In genomic region chr12:113206802-113207201, GRCh38 we compare ENCODE assay signal across 1 cellular context.
TF ChIP-seq lines count a peak whose summit lies in the region.

No MANE protein-coding gene starts in this region.

TF ChIP-seq in HEK293, 187 proteins besides CTCF, POLR2A, EP300 and RAD21:
- peak; percentile 56; the same call in 1 of the 2 replicates for TF ChIP-seq ZNF121 (tag by site-specific recombination; IDR thresholded peaks at IDR 0.05)
